Comparison of ENCODE assay signal across 10 cellular contexts in the genomic region with DNA sequence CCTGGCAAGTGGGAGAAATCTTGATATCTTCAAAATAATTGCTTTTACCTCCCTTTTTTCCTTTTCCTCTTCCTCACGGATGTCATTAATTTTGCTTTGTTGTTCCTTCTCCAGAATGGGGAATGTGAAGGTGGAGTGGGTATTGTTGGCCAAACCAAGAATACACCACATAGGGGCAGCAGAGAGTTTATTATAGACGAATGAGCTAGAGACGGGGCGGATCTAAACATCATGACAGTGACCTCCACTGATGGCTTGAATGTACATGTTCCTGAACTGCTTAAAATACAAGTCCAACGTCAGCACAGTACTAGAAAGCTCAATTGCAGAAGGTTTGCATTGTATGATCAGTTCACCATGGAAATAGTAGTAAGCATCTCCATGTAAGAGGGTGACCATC.
DNase-seq lines count a peak whose midpoint lies in the region; ATAC-seq and TF ChIP-seq lines count a peak whose summit lies in the region.
"Had no signal": no experiment of that assay in that cellular context is flagged by ENCODE, and none has a peak within 500 bp of the region (broad histone marks: within the 10 kb centered on the region; RNA-seq: fewer than 3 reads in every experiment).

No MANE protein-coding gene starts in this region.

- no peak overlapping the region for H3K4me2 ChIP-seq in DND-41 (ENCODE audit: insufficient read depth, low read length)

- no peaks in the 10 kb centered on the region for H4K20me1 ChIP-seq in DND-41 (ENCODE audit: insufficient read depth, low read length)

- H3K4me3 Mint-ChIP-seq in natural killer cell (no peak overlapping the region), immature natural killer cell (no peak overlapping the region)

- TF ChIP-seq CTCF in DND-41 (IDR thresholded peaks at IDR 0.05; ENCODE audit: borderline replicate concordance, extremely low read depth, low read length, poor library complexity, severe bottlenecking) (peak; percentile 34), natural killer cell (IDR thresholded peaks at IDR 0.05) (no peak)

- ATAC-seq in DND-41 (ENCODE audit: insufficient read depth, low read depth) (no peak), natural killer cell (no peak), Right ventricle myocardium inferior (no peak), HG03521 (IDR thresholded peaks at IDR 0.05; ENCODE audit: unreplicated experiment) (no peak)

- no peaks in the 10 kb centered on the region for H3K9me3 Mint-ChIP-seq in natural killer cell
- H3K9me3 Mint-ChIP-seq in immature natural killer cell: peaks cover 0 to 2% (median 0%) of the 10 kb centered on the region in 6 donors

- peaks cover 0 to 8% of the 10 kb centered on the region in 2 donors for H3K27me3 Mint-ChIP-seq in natural killer cell (ENCODE audit: low read depth in 2 of 2)
- peaks cover 0 to 2% (median 0%) of the 10 kb centered on the region in 3 donors for H3K27me3 Mint-ChIP-seq in immature natural killer cell (ENCODE audit: low read depth in 3 of 3)

- no peaks in the 10 kb centered on the region for H3K79me2 ChIP-seq in DND-41 (ENCODE audit: insufficient read depth, low read length)

- no peaks in the 10 kb centered on the region for H3K36me3 Mint-ChIP-seq in natural killer cell
- H3K36me3 Mint-ChIP-seq in immature natural killer cell: no peaks in the 10 kb centered on the region

- intact Hi-C loops in natural killer cell (cut with micrococcal nuclease) (no loop called here), Right ventricle myocardium inferior (cut with DNase I) (no loop called here)

- no peaks in the 10 kb centered on the region for H3K36me3 ChIP-seq in DND-41 (ENCODE audit: insufficient read depth, low read length)

- H3K9ac ChIP-seq in DND-41 (ENCODE audit: low read depth, low read length): no peak overlapping the region

- H3K9me3 ChIP-seq in DND-41 (ENCODE audit: insufficient read depth, low read length, severe bottlenecking): no peaks in the 10 kb centered on the region

- H2AFZ ChIP-seq in DND-41 (ENCODE audit: low read depth, low read length): no peak overlapping the region

- no peaks in the 10 kb centered on the region for H3K4me1 ChIP-seq in DND-41 (ENCODE audit: insufficient read depth, low read length)

- no peak overlapping the region for H3K27ac Mint-ChIP-seq in natural killer cell
- H3K27ac Mint-ChIP-seq in immature natural killer cell: no peak overlapping the region

- H3K4me1 Mint-ChIP-seq in natural killer cell: no peaks in the 10 kb centered on the region
- no peaks in the 10 kb centered on the region for H3K4me1 Mint-ChIP-seq in immature natural killer cell

- H3K4me3 ChIP-seq in DND-41 (ENCODE audit: low read depth in 1 of 2, low read length in 2 of 2): no peak overlapping the region

- peaks cover 6% of the 10 kb centered on the region for H3K27me3 ChIP-seq in DND-41 (ENCODE audit: insufficient read depth, low read length, poor library complexity)

- H3K27ac ChIP-seq in DND-41 (ENCODE audit: low read length): no peak overlapping the region

- no peak for DNase-seq in DND-41
- peak; percentile 23 for DNase-seq in HCEC 1CT
- peak; percentile 55 for DNase-seq in OCI-M1 (lab: John Stamatoyannopoulos, UW)
- peak; percentile 18 for DNase-seq in iris pigment epithelial cell (ENCODE audit: low read depth)
- DNase-seq in natural killer cell: no peak
- no peak for DNase-seq in Right ventricle myocardium inferior (ENCODE audit: missing footprints)
- DNase-seq in immature natural killer cell: no peak
- DNase-seq: amygdala, T1000 had no signal

Comparison
In these comparisons a context has a peak if more than half of its experiments do, and no peak if none do; other contexts are left out.
1. DNase-seq: peak in HCEC 1CT (single experiment), OCI-M1 (single experiment) and iris pigment epithelial cell (single experiment); none in DND-41 (single experiment), natural killer cell (single experiment), Right ventricle myocardium inferior (single experiment) and immature natural killer cell (0 of 3).